Comparison of ENCODE assay signal across 1 cellular context in genomic region chr22:23458663-23459541, GRCh38.
TF ChIP-seq lines count a peak whose summit lies in the region.

No MANE protein-coding gene starts in this region.

TF ChIP-seq in HepG2, 621 proteins besides CTCF, POLR2A, EP300 and RAD21 (continued from another document and continues in another):
- TF ChIP-seq MYC (CRISPR knock-in tag; IDR thresholded peaks at IDR 0.05; ENCODE audit: borderline replicate concordance) (0 out of 2 replicates have a peak, but pooled peaks have one; percentile 57), CEBPG (CRISPR knock-in tag; IDR thresholded peaks at IDR 0.05) (no peak), ZBTB14 (CRISPR knock-in tag; IDR thresholded peaks at IDR 0.05) (no peak), SRSF4 (IDR thresholded peaks at IDR 0.05; ENCODE audit: low read depth, low read length, poor library complexity, severe bottlenecking) (no peak), GFI1 (CRISPR knock-in tag; IDR thresholded peaks at IDR 0.05; ENCODE audit: borderline replicate concordance) (no peak), KMT2B (CRISPR knock-in tag; IDR thresholded peaks at IDR 0.05) (no peak), HNRNPL (IDR thresholded peaks at IDR 0.05; ENCODE audit: low read depth, low read length) (no peak), BRCA1 (CRISPR knock-in tag; IDR thresholded peaks at IDR 0.05) (no peak), KLF13 (CRISPR knock-in tag; IDR thresholded peaks at IDR 0.05) (no peak), ASH2L (IDR thresholded peaks at IDR 0.05; ENCODE audit: insufficient read length, low read depth, low read length) (no peak), FOXM1 (CRISPR knock-in tag; IDR thresholded peaks at IDR 0.05) (no peak), HES4 (CRISPR knock-in tag; IDR thresholded peaks at IDR 0.05; ENCODE audit: borderline replicate concordance) (0 out of 2 replicates have a peak, but pooled peaks have one; percentile 59), PCBP2 (optimal IDR thresholded peaks at IDR 0.05; ENCODE audit: low read depth, low read length, poor library complexity, severe bottlenecking) (no peak), NFYC (CRISPR knock-in tag; IDR thresholded peaks at IDR 0.05) (no peak), ZBTB4 (CRISPR knock-in tag; IDR thresholded peaks at IDR 0.05; ENCODE audit: borderline replicate concordance) (0 out of 2 replicates have a peak, but pooled peaks have one; percentile 45), SAP130 (CRISPR knock-in tag; IDR thresholded peaks at IDR 0.05; ENCODE audit: low read depth) (peak; percentile 46; the same call in 1 of the 2 replicates), MZF1 (CRISPR knock-in tag; IDR thresholded peaks at IDR 0.05; ENCODE audit: borderline replicate concordance) (no peak), NFKB2 (CRISPR knock-in tag; IDR thresholded peaks at IDR 0.05; ENCODE audit: borderline replicate concordance) (peak; percentile 59; the same call in 1 of the 2 replicates), ZNF713 (CRISPR knock-in tag; IDR thresholded peaks at IDR 0.05) (no peak), ZNF362 (CRISPR knock-in tag; IDR thresholded peaks at IDR 0.05; ENCODE audit: borderline replicate concordance) (no peak), MXD3 (CRISPR knock-in tag; IDR thresholded peaks at IDR 0.05) (0 out of 2 replicates have a peak, but pooled peaks have one; percentile 18), ZNF543 (CRISPR knock-in tag; IDR thresholded peaks at IDR 0.05) (no peak), TARDBP (CRISPR knock-in tag; IDR thresholded peaks at IDR 0.05) (no peak), ZNF883 (CRISPR knock-in tag; IDR thresholded peaks at IDR 0.05; ENCODE audit: not compliant biosample characterization) (peak; percentile 1), THAP9 (CRISPR knock-in tag; IDR thresholded peaks at IDR 0.05; ENCODE audit: borderline replicate concordance) (no peak), HNRNPK (IDR thresholded peaks at IDR 0.05; ENCODE audit: low read depth, low read length, poor library complexity, severe bottlenecking) (no peak), ZNF644 (CRISPR knock-in tag; IDR thresholded peaks at IDR 0.05; ENCODE audit: low read depth) (no peak), FOXO4 (CRISPR knock-in tag; conservative IDR thresholded peaks at IDR 0.05) (no peak), PITX1 (CRISPR knock-in tag; IDR thresholded peaks at IDR 0.05) (peak; percentile 19; the same call in 1 of the 2 replicates), ZMYM2 (CRISPR knock-in tag; IDR thresholded peaks at IDR 0.05) (no peak), ZNF318 (CRISPR knock-in tag; IDR thresholded peaks at IDR 0.05) (no peak), CC2D1A (CRISPR knock-in tag; IDR thresholded peaks at IDR 0.05) (no peak), SALL2 (CRISPR knock-in tag; IDR thresholded peaks at IDR 0.05) (no peak), ZNF264 (CRISPR knock-in tag; IDR thresholded peaks at IDR 0.05) (0 out of 2 replicates have a peak, but pooled peaks have one; percentile 29), ZNF225 (CRISPR knock-in tag; IDR thresholded peaks at IDR 0.05) (no peak), JUN (CRISPR knock-in tag; IDR thresholded peaks at IDR 0.05) (no peak), U2AF1 (optimal IDR thresholded peaks at IDR 0.05; ENCODE audit: low read depth, low read length) (no peak), ZNF749 (CRISPR knock-in tag; IDR thresholded peaks at IDR 0.05; ENCODE audit: borderline replicate concordance) (no peak), ZNF724P (CRISPR knock-in tag; IDR thresholded peaks at IDR 0.05; ENCODE audit: borderline replicate concordance) (0 out of 2 replicates have a peak, but pooled peaks have one; percentile 75), NONO (IDR thresholded peaks at IDR 0.05) (no peak), NONO (CRISPR knock-in tag; conservative IDR thresholded peaks at IDR 0.05) (no peak), DNMT3B (CRISPR knock-in tag; conservative IDR thresholded peaks at IDR 0.05) (no peak), SMAD3 (CRISPR knock-in tag; IDR thresholded peaks at IDR 0.05) (no peak), NFE2L2 (IDR thresholded peaks at IDR 0.05; ENCODE audit: low read length) (no peak), HOXA3 (CRISPR knock-in tag; IDR thresholded peaks at IDR 0.05) (peak; percentile 50; the same call in 1 of the 2 replicates), LCORL (IDR thresholded peaks at IDR 0.05) (no peak), LCORL (CRISPR knock-in tag; IDR thresholded peaks at IDR 0.05) (0 out of 2 replicates have a peak, but pooled peaks have one; percentile 45), DBP (CRISPR knock-in tag; IDR thresholded peaks at IDR 0.05; ENCODE audit: not compliant biosample characterization) (no peak), ATF7 (IDR thresholded peaks at IDR 0.05) (no peak), ATF7 (CRISPR knock-in tag; IDR thresholded peaks at IDR 0.05) (no peak)
